ENCODE assay signal across 22 cellular contexts in the genomic region with DNA sequence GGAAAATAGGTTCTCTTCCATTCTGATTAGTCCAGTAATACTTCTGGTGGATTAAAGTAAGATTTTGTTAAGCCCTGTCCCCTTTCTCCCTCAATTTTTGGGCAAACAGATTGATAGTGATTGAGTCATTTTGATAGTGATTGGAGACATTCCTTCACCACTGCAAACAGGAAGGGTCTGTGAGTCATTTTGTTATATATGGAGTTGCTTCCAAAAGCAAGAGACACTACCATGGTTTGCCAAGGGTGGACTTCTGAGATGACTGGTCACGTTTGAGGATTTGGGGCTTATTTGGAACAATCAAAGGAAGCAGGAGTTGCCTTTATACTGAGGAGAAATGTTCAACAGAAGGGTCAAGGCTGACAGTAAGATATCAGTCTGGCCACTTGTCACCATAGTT.
DNase-seq lines count a peak whose midpoint lies in the region; ATAC-seq and TF ChIP-seq lines count a peak whose summit lies in the region.
"Had no signal": no experiment of that assay in that cellular context is flagged by ENCODE, and none has a peak within 500 bp of the region (broad histone marks: within the 10 kb centered on the region; RNA-seq: fewer than 3 reads in every experiment).

No MANE protein-coding gene starts in this region.

- H3K4me1 Mint-ChIP-seq in activated T-cell treated with anti-CD3 and anti-CD28 coated beads, Interleukin-2, amount 50 U/mL, for 4 hours (ENCODE audit: low read depth) = no peaks in the 10 kb centered on the region
- H3K4me1 Mint-ChIP-seq: endodermal cell; naive thymus-derived CD4-positive, alpha-beta T cell; stimulated activated memory B cell treated with anti-CD40 and anti-IgM and Interleukin-4, amounts not matched to agents 10 μg/mL and 1 μg/mL and 100 μg/mL, for 72 hours had no signal

- no peaks in the 10 kb centered on the region for H3K36me3 ChIP-seq in ACC112 (ENCODE audit: insufficient read depth, low read length)
- H3K36me3 ChIP-seq: SJSA1, transverse colon had no signal

- no peaks in the 10 kb centered on the region for H3K79me2 ChIP-seq in ACC112 (ENCODE audit: control insufficient read depth, insufficient read depth, low read length, unreplicated experiment)

- no peak for TF ChIP-seq CTCF in choroid plexus epithelial cell (conservative IDR thresholded peaks at IDR 0.05; ENCODE audit: low read depth, low read length)

- H3K4me3 ChIP-seq in ACC112 (ENCODE audit: low read depth, low read length) = peak overlapping the region; percentile 53; the same call in 1 of the 2 replicates
- H3K4me3 ChIP-seq in choroid plexus epithelial cell (ENCODE audit: low read depth, low read length) = no peak overlapping the region
- H3K4me3 ChIP-seq: SJSA1, transverse colon had no signal

- peak; percentile 69 for DNase-seq in HT1080 (ENCODE audit: low read depth)
- peak; percentile 26 for DNase-seq in choroid plexus epithelial cell (ENCODE audit: low read depth)
- DNase-seq in kidney tubule cell (ENCODE audit: low spot score) = peak; percentile 26
- DNase-seq in MV-4-11 (lab: John Stamatoyannopoulos, UW) = no peak
- no peak for DNase-seq in activated T-cell treated with anti-CD3 and anti-CD28 coated beads, Interleukin-2, amount 50 U/mL, for 4 hours
- DNase-seq in NOMO-1 treated with dmso at 0.1 percent for 144 hours (lab: John Stamatoyannopoulos, UW; ENCODE audit: unreplicated experiment) = no peak
- DNase-seq: activated CD8-positive, alpha-beta memory T cell treated with anti-CD3 and anti-CD28 coated beads for 24 hours; CD4-positive, alpha-beta T cell; cerebellar nuclear complex; DMS79; endodermal cell; naive thymus-derived CD4-positive, alpha-beta T cell; NCI-H2081; NCI-H526; OCI-M1; transverse colon had no signal

- H2AFZ ChIP-seq in ACC112 (ENCODE audit: low read length, unreplicated experiment) = peak overlapping the region; percentile 10

- ATAC-seq in activated T-cell treated with anti-CD3 and anti-CD28 coated beads, Interleukin-2, amount 50 U/mL, for 4 hours = no peak
- no peak for ATAC-seq in HG02938 (IDR thresholded peaks at IDR 0.05; ENCODE audit: unreplicated experiment)
- ATAC-seq: HepG2; naive thymus-derived CD4-positive, alpha-beta T cell; stimulated activated memory B cell treated with anti-CD40 and anti-IgM and Interleukin-4, amounts not matched to agents 10 μg/mL and 1 μg/mL and 100 μg/mL, for 72 hours had no signal

- peaks cover 22% of the 10 kb centered on the region for H3K4me1 ChIP-seq in ACC112 (ENCODE audit: control insufficient read depth, insufficient read depth, low read length, unreplicated experiment)
- H3K4me1 ChIP-seq: transverse colon had no signal

- H3K9me3 Mint-ChIP-seq in activated T-cell treated with anti-CD3 and anti-CD28 coated beads, Interleukin-2, amount 50 U/mL, for 4 hours = no peaks in the 10 kb centered on the region
- H3K9me3 Mint-ChIP-seq: CD4-positive, alpha-beta T cell; endodermal cell; stimulated activated memory B cell treated with anti-CD40 and anti-IgM and Interleukin-4, amounts not matched to agents 10 μg/mL and 1 μg/mL and 100 μg/mL, for 72 hours had no signal

- no peaks in the 10 kb centered on the region for H3K36me3 Mint-ChIP-seq in activated T-cell treated with anti-CD3 and anti-CD28 coated beads, Interleukin-2, amount 50 U/mL, for 4 hours (ENCODE audit: insufficient read depth)
- H3K36me3 Mint-ChIP-seq: stimulated activated memory B cell treated with anti-CD40 and anti-IgM and Interleukin-4, amounts not matched to agents 10 μg/mL and 1 μg/mL and 100 μg/mL, for 72 hours had no signal

- H3K27me3 ChIP-seq in ACC112 (ENCODE audit: insufficient read depth, low read length) = no peaks in the 10 kb centered on the region
- H3K27me3 ChIP-seq: SJSA1, transverse colon had no signal

- no peak overlapping the region for H3K4me3 Mint-ChIP-seq in activated T-cell treated with anti-CD3 and anti-CD28 coated beads, Interleukin-2, amount 50 U/mL, for 4 hours
- H3K4me3 Mint-ChIP-seq: CD4-positive, alpha-beta T cell; endodermal cell; naive thymus-derived CD4-positive, alpha-beta T cell; stimulated activated memory B cell treated with anti-CD40 and anti-IgM and Interleukin-4, amounts not matched to agents 10 μg/mL and 1 μg/mL and 100 μg/mL, for 72 hours had no signal

- peaks cover 3% of the 10 kb centered on the region for H3K27me3 Mint-ChIP-seq in activated T-cell treated with anti-CD3 and anti-CD28 coated beads, Interleukin-2, amount 50 U/mL, for 4 hours (ENCODE audit: low read depth)
- H3K27me3 Mint-ChIP-seq: CD4-positive, alpha-beta T cell; progenitor cell of endocrine pancreas; stimulated activated memory B cell treated with anti-CD40 and anti-IgM and Interleukin-4, amounts not matched to agents 10 μg/mL and 1 μg/mL and 100 μg/mL, for 72 hours had no signal

- H3K27ac ChIP-seq in ACC112 (ENCODE audit: low read depth, low read length) = peak overlapping the region; percentile 52
- H3K27ac ChIP-seq: SJSA1, transverse colon had no signal

Comparison
In these comparisons a context has a peak if more than half of its experiments do, and no peak if none do; other contexts are left out.
1. DNase-seq: peak in HT1080 (single experiment), choroid plexus epithelial cell (single experiment) and kidney tubule cell (single experiment); none in MV-4-11 (single experiment), activated T-cell treated with anti-CD3 and anti-CD28 coated beads, Interleukin-2, amount 50 U/mL, for 4 hours (single experiment) and NOMO-1 treated with dmso at 0.1 percent for 144 hours (single experiment).